Comparison of ENCODE assay signal across 22 cellular contexts in genomic region chr6:33748851-33749250, GRCh38. TPM values are rescaled to one million over a fixed set of nuclear protein-coding genes. Genes with fewer than 3 reads are reported as not detected.
"Had no signal": no experiment of that assay in that cellular context is flagged by ENCODE, and none has a peak within 500 bp of the region (broad histone marks: within the 10 kb centered on the region; RNA-seq: fewer than 3 reads in every experiment).

No MANE protein-coding gene starts in this region.

- DNase-seq: activated CD4-positive, alpha-beta T cell treated with anti-CD3 and anti-CD28 coated beads, Interleukin-2, amount 50 U/mL, for 4 hours; activated CD4-positive, CD25-positive, alpha-beta regulatory T cell treated with anti-CD3 and anti-CD28 coated beads, Interleukin-2, amount 50 U/mL, for 72 hours; activated naive CD4-positive, alpha-beta T cell; activated naive CD8-positive, alpha-beta T cell treated with anti-CD3 and anti-CD28 coated beads, Interleukin-2, amount 10 ng/mL, durations not matched to agents 7 days and 5 days; activated T-cell treated with anti-CD3 and anti-CD28 coated beads for 4 hours; central memory CD4-positive, alpha-beta T cell; colonic mucosa; left lung; mammary epithelial cell; mucosa of descending colon; natural killer cell; sigmoid colon; stimulated activated CD4-positive, alpha-beta T cell treated with anti-CD3 and anti-CD28 coated beads, Interleukin-1b, Interleukin-23, amount 100 ng/mL, for 48 hours; stimulated activated naive CD8-positive, alpha-beta T cell treated with anti-CD3 and anti-CD28 coated beads, Interleukin-15, amount 100 ng/mL, for 72 hours; T-helper 9 cell; upper lobe of left lung had no signal

- H3K4me3 ChIP-seq: colonic mucosa, left lung, mucosa of descending colon, sigmoid colon, upper lobe of left lung had no signal

- FAIRE-seq: endometrium, keratinocyte had no signal

- H3K9me3 Mint-ChIP-seq: activated naive CD8-positive, alpha-beta T cell treated with anti-CD3 and anti-CD28 coated beads, Interleukin-2, amount 10 ng/mL, durations not matched to agents 7 days and 5 days; natural killer cell; stimulated activated naive CD8-positive, alpha-beta T cell treated with anti-CD3 and anti-CD28 coated beads, Interleukin-15, amount 100 ng/mL, for 72 hours had no signal

- H3K27ac ChIP-seq: colonic mucosa, left lung had no signal

- H3K4me3 Mint-ChIP-seq: activated naive CD8-positive, alpha-beta T cell treated with anti-CD3 and anti-CD28 coated beads, Interleukin-2, amount 10 ng/mL, durations not matched to agents 7 days and 5 days; brain; natural killer cell; stimulated activated naive CD8-positive, alpha-beta T cell treated with anti-CD3 and anti-CD28 coated beads, Interleukin-15, amount 100 ng/mL, for 72 hours had no signal

- H3K27me3 Mint-ChIP-seq: brain; stimulated activated naive CD8-positive, alpha-beta T cell treated with anti-CD3 and anti-CD28 coated beads, Interleukin-15, amount 100 ng/mL, for 72 hours had no signal

- H3K27me3 ChIP-seq: colonic mucosa, left lung, sigmoid colon, upper lobe of left lung had no signal

- ATAC-seq: left lung; mucosa of descending colon; natural killer cell; stimulated activated naive CD8-positive, alpha-beta T cell treated with anti-CD3 and anti-CD28 coated beads, Interleukin-15, amount 100 ng/mL, for 72 hours had no signal

- H3K4me1 Mint-ChIP-seq: activated naive CD8-positive, alpha-beta T cell treated with anti-CD3 and anti-CD28 coated beads, Interleukin-2, amount 10 ng/mL, durations not matched to agents 7 days and 5 days; stimulated activated naive CD8-positive, alpha-beta T cell treated with anti-CD3 and anti-CD28 coated beads, Interleukin-15, amount 100 ng/mL, for 72 hours had no signal

- H3K36me3 ChIP-seq: colonic mucosa, left lung, sigmoid colon, upper lobe of left lung had no signal

- H3K36me3 Mint-ChIP-seq: activated naive CD8-positive, alpha-beta T cell treated with anti-CD3 and anti-CD28 coated beads, Interleukin-2, amount 10 ng/mL, durations not matched to agents 7 days and 5 days; brain; natural killer cell had no signal

- H3K27ac Mint-ChIP-seq: natural killer cell had no signal

- H3K9me3 ChIP-seq: colonic mucosa, left lung, mucosa of descending colon, sigmoid colon, upper lobe of left lung had no signal

RNA-seq across cellular contexts. Expression of gene IP6K3, which starts 2.1 kb away (rescaled TPM):
- total RNA-seq: activated naive CD8-positive, alpha-beta T cell treated with anti-CD3 and anti-CD28 coated beads, Interleukin-2, amount 10 ng/mL, durations not matched to agents 7 days and 5 days; natural killer cell; temporal lobe had no signal
- polyA plus RNA-seq: keratinocyte, mammary epithelial cell had no signal

RNA-seq across cellular contexts. Expression of gene MLN, which starts 55.0 kb away (rescaled TPM):
- total RNA-seq: activated naive CD8-positive, alpha-beta T cell treated with anti-CD3 and anti-CD28 coated beads, Interleukin-2, amount 10 ng/mL, durations not matched to agents 7 days and 5 days; left lung; mammary epithelial cell; mucosa of descending colon; natural killer cell; osteocyte; sigmoid colon; temporal lobe; upper lobe of left lung had no signal
- polyA plus RNA-seq: esophagus, keratinocyte, mammary epithelial cell had no signal
